Comparison of ENCODE assay signal across 15 cellular contexts in genomic region chr9:78026416-78026815, GRCh38. TPM values are rescaled to one million over a fixed set of nuclear protein-coding genes. Genes with fewer than 3 reads are reported as not detected.
DNase-seq lines count a peak whose midpoint lies in the region; ATAC-seq, FAIRE-seq and TF ChIP-seq lines count a peak whose summit lies in the region.
"Had no signal": no experiment of that assay in that cellular context is flagged by ENCODE, and none has a peak within 500 bp of the region (broad histone marks: within the 10 kb centered on the region; RNA-seq: fewer than 3 reads in every experiment).

No MANE protein-coding gene starts in this region.

- H3K4me2 ChIP-seq in BLaER1 treated with 17β-estradiol and CSF1 and Interleukin-3, amounts not matched to agents 10 nM and 100 nM, result peak overlapping the region in 7 of 11 experiments; percentile 2 to 98 (median 78); a peak in 11 of 22 replicates
- H3K4me2 ChIP-seq in endothelial cell of umbilical vein (ENCODE audit: insufficient read depth, low read length) (peak overlapping the region; percentile 17), osteoblast (ENCODE audit: insufficient read depth, low read length) (peak overlapping the region; percentile 66)

- H3K9ac ChIP-seq in BLaER1 treated with 17β-estradiol and CSF1 and Interleukin-3, amounts not matched to agents 10 nM and 100 nM, result peak overlapping the region in 3 of 11 experiments; percentile 4 to 39 (median 37); a peak in 3 of 22 replicates
- no peak overlapping the region for H3K9ac ChIP-seq in endothelial cell of umbilical vein (replicated peaks; ENCODE audit: extremely low read depth, insufficient read depth, low read length)

- WGBS in right cardiac atrium, result 82% methylated on average over 1 of the region's 1 CpG

- H3K4me3 ChIP-seq in BLaER1 treated with 17β-estradiol and CSF1 and Interleukin-3, amounts not matched to agents 10 nM and 100 nM, result peak overlapping the region in 3 of 10 experiments; percentile 5 to 36 (median 8); a peak in 4 of 20 replicates
- no peak overlapping the region for H3K4me3 ChIP-seq in endothelial cell of umbilical vein (replicated peaks in 1 of 3; ENCODE audit: insufficient read depth in 1 of 3, low read depth in 1 of 3, low read length in 3 of 3)
- peak overlapping the region; percentile 38 for H3K4me3 ChIP-seq in osteoblast (ENCODE audit: insufficient read depth, low read length)
- H3K4me3 ChIP-seq in right cardiac atrium (ENCODE audit: low read length), result no peak overlapping the region
- H3K4me3 ChIP-seq: adrenal gland, SJCRH30 had no signal

- peaks cover 3 to 28% (median 25%) of the 10 kb centered on the region in 11 experiments; a peak in 21 of 22 replicates for H3K27me3 ChIP-seq in BLaER1 treated with 17β-estradiol and CSF1 and Interleukin-3, amounts not matched to agents 10 nM and 100 nM
- H3K27me3 ChIP-seq in endothelial cell of umbilical vein (ENCODE audit: control insufficient read depth in 2 of 2, insufficient read depth in 2 of 2, low read length in 2 of 2) (no peaks in the 10 kb centered on the region), osteoblast (ENCODE audit: insufficient read depth, low read length) (no peaks in the 10 kb centered on the region), right cardiac atrium (ENCODE audit: control insufficient read depth, insufficient read depth) (no peaks in the 10 kb centered on the region)
- H3K27me3 ChIP-seq: adrenal gland, SJCRH30 had no signal

- TF ChIP-seq CTCF in endothelial cell of umbilical vein (IDR thresholded peaks at IDR 0.05; ENCODE audit: extremely low read depth in 1 of 2, insufficient read depth in 1 of 2, low read depth in 1 of 2, low read length in 2 of 2) (no peak), osteoblast (IDR thresholded peaks at IDR 0.05; ENCODE audit: extremely low read depth, low read depth, low read length) (no peak), RWPE1 (conservative IDR thresholded peaks at IDR 0.05; ENCODE audit: low read depth) (no peak)

- CTCF ChIA-PET in endothelial cell of umbilical vein (lab: Charles Lee) (interaction anchor here (0.9 to 7.7 kb wide), 5 partner anchors 9 to 50 kb away, joined by 3 to 81 read pairs (median 4); no protein-coding TSS in a partner anchor), RWPE1 (lab: Yijun Ruan, JAX) (interaction anchor here (0.6 to 2.1 kb wide), 3 partner anchors 9 to 682 kb away, joined by 4 to 7 read pairs (median 4); no protein-coding TSS in a partner anchor)

- no peak for ATAC-seq in right cardiac atrium
- ATAC-seq: left lobe of liver had no signal

- intact Hi-C loops in endothelial cell of umbilical vein (cut with micrococcal nuclease), result no loop called here
- intact Hi-C loops in right cardiac atrium (cut with DNase I), result loop anchor here in 1 of 4 donors (10.0 kb wide), 1 partner anchor 52 kb away; no protein-coding TSS in a partner anchor

- POLR2A ChIA-PET in endothelial cell of umbilical vein (lab: Charles Lee) (no interaction called here), RWPE1 (lab: Yijun Ruan, JAX; ENCODE audit: low non-redundant PET) (interaction anchor here (0.5 kb wide), 1 partner anchor 528 kb away, joined by 4 read pairs; no protein-coding TSS in a partner anchor)

- H3K9me3 ChIP-seq in BLaER1 treated with 17β-estradiol and CSF1 and Interleukin-3, amounts not matched to agents 10 nM and 100 nM (replicated peaks in 1 of 11), result no peaks in the 10 kb centered on the region
- no peaks in the 10 kb centered on the region for H3K9me3 ChIP-seq in endothelial cell of umbilical vein (replicated peaks; ENCODE audit: control insufficient read depth, insufficient read depth, low read length)
- H3K9me3 ChIP-seq in osteoblast (ENCODE audit: low read depth, low read length), result no peaks in the 10 kb centered on the region
- no peaks in the 10 kb centered on the region for H3K9me3 ChIP-seq in right cardiac atrium (ENCODE audit: control insufficient read depth, low read length)
- H3K9me3 ChIP-seq: adrenal gland, SJCRH30 had no signal

- peak; percentile 79 for DNase-seq in MV-4-11 (lab: John Stamatoyannopoulos, UW)
- DNase-seq in endothelial cell of umbilical vein (ENCODE audit: low read depth, low spot score), result peak; percentile 35
- peak; percentile 53 for DNase-seq in osteoblast (ENCODE audit: insufficient read length, low spot score, missing footprints)
- no peak for DNase-seq in RWPE1 (ENCODE audit: low spot score)
- DNase-seq in right cardiac atrium, result no peak
- no peak for DNase-seq in Kasumi-1 (lab: John Stamatoyannopoulos, UW)
- no peak for DNase-seq in G401 (ENCODE audit: low spot score)
- DNase-seq: activated CD8-positive, alpha-beta memory T cell treated with anti-CD3 and anti-CD28 coated beads, Interleukin-2, amount 50 U/mL, for 4 hours; adrenal gland; NCI-H1436 treated with DMSO at 0.1 percent for 48 hours; NCI-H748 treated with DMSO at 0.1 percent for 48 hours; SJCRH30 had no signal

- H3K79me2 ChIP-seq in endothelial cell of umbilical vein (ENCODE audit: control insufficient read depth, insufficient read depth, low read length) (peaks cover 96% of the 10 kb centered on the region), osteoblast (ENCODE audit: insufficient read depth, low read length) (peaks cover 92% of the 10 kb centered on the region)

- no peak for TF ChIP-seq POLR2A in endothelial cell of umbilical vein (IDR thresholded peaks at IDR 0.05; ENCODE audit: low read depth, low read length)

- H2AFZ ChIP-seq in endothelial cell of umbilical vein (ENCODE audit: low read depth, low read length), result no peak overlapping the region
- H2AFZ ChIP-seq in osteoblast (ENCODE audit: low read length), result no peak overlapping the region

- no TSS peak for BruUV-seq in endothelial cell of umbilical vein (replicated peaks; lab: Mats Ljungman, UMichigan)

- peaks cover 0 to 5% (median 0%) of the 10 kb centered on the region in 11 experiments; a peak in 1 of 22 replicates for H3K36me3 ChIP-seq in BLaER1 treated with 17β-estradiol and CSF1 and Interleukin-3, amounts not matched to agents 10 nM and 100 nM
- H3K36me3 ChIP-seq in endothelial cell of umbilical vein (ENCODE audit: control insufficient read depth in 2 of 2, extremely low read depth in 1 of 2, insufficient read depth in 2 of 2, low read length in 2 of 2) (no peaks in the 10 kb centered on the region), osteoblast (ENCODE audit: insufficient read depth, low read length) (no peaks in the 10 kb centered on the region)
- H3K36me3 ChIP-seq: adrenal gland, SJCRH30 had no signal

- peaks cover 9 to 87% (median 40%) of the 10 kb centered on the region in 11 experiments; a peak in 18 of 22 replicates for H4K20me1 ChIP-seq in BLaER1 treated with 17β-estradiol and CSF1 and Interleukin-3, amounts not matched to agents 10 nM and 100 nM
- peaks cover 4% of the 10 kb centered on the region for H4K20me1 ChIP-seq in endothelial cell of umbilical vein (replicated peaks; ENCODE audit: control insufficient read depth, extremely low read depth, insufficient read depth, low read length)
- peaks cover 25% of the 10 kb centered on the region for H4K20me1 ChIP-seq in osteoblast (ENCODE audit: insufficient read depth, low read length)

- peak overlapping the region in 3 of 11 experiments; percentile 10 to 35 (median 11); a peak in 4 of 22 replicates for H3K27ac ChIP-seq in BLaER1 treated with 17β-estradiol and CSF1 and Interleukin-3, amounts not matched to agents 10 nM and 100 nM
- H3K27ac ChIP-seq in endothelial cell of umbilical vein (ENCODE audit: insufficient read depth, low read depth, low read length) (no peak overlapping the region), osteoblast (ENCODE audit: low read depth, low read length) (peak overlapping the region; percentile 51), RWPE1 (no peak overlapping the region), right cardiac atrium (ENCODE audit: low read length) (no peak overlapping the region)
- H3K27ac ChIP-seq: adrenal gland, SJCRH30 had no signal

- dilution Hi-C loops in endothelial cell of umbilical vein (cut with MboI; ENCODE audit: extremely low pct_ligation_motif_present, low sequenced_read_pairs), result no loop called here

- FAIRE-seq in endothelial cell of umbilical vein (lab: Jason Lieb, UNC), result no peak
- FAIRE-seq: GM18507 had no signal

- peaks cover 33 to 74% (median 58%) of the 10 kb centered on the region in 10 experiments for H3K4me1 ChIP-seq in BLaER1 treated with 17β-estradiol and CSF1 and Interleukin-3, amounts not matched to agents 10 nM and 100 nM
- peaks cover 61% of the 10 kb centered on the region for H3K4me1 ChIP-seq in endothelial cell of umbilical vein (ENCODE audit: control insufficient read depth, extremely low read depth, insufficient read depth, low read length)
- H3K4me1 ChIP-seq in osteoblast (ENCODE audit: insufficient read depth, low read length), result peaks cover 52% of the 10 kb centered on the region
- H3K4me1 ChIP-seq in right cardiac atrium (ENCODE audit: control insufficient read depth, insufficient read depth, low read length), result peaks cover 4% of the 10 kb centered on the region
- H3K4me1 ChIP-seq: SJCRH30 had no signal

- in situ Hi-C loops in G401 (cut with HindIII; ENCODE audit: low sequenced_read_pairs), result no loop called here

- H3K9me1 ChIP-seq in endothelial cell of umbilical vein (replicated peaks; ENCODE audit: control insufficient read depth, extremely low read depth, insufficient read depth, low read length), result no peaks in the 10 kb centered on the region

TF ChIP-seq in endothelial cell of umbilical vein, 7 proteins besides CTCF, POLR2A, EP300 and RAD21:
- TF ChIP-seq GATA2 (IDR thresholded peaks at IDR 0.05; ENCODE audit: insufficient read depth, insufficient read length, low read depth, low read length), result no peak
- no peak for TF ChIP-seq POLR2AphosphoS5 (IDR thresholded peaks at IDR 0.05; ENCODE audit: insufficient read depth, low read depth, low read length)

RNA-seq across cellular contexts. Expression of gene GNAQ, which starts 5.2 kb away (rescaled TPM):
- total RNA-seq in endothelial cell of umbilical vein (61.8 and 67.3 TPM in 2 replicates), osteoblast (63.9 and 64.8 TPM in 2 replicates), right cardiac atrium (10 to 100 TPM in 3 of 4 donors, 1 to 10 TPM in 1; 9.0 to 18.1 (median 16.9) TPM)
- polyA plus RNA-seq in endothelial cell of umbilical vein (23.4 and 26.1 TPM in 2 replicates), right cardiac atrium (6.0 TPM)
- polyA plus RNA-seq in endothelial cell of umbilical vein (2011; cell fraction: cytosol; rRNA removed), result 24.7 and 28.5 TPM in 2 replicates
- 44.5 and 53.0 TPM in 2 replicates for polyA plus RNA-seq in endothelial cell of umbilical vein (2011; cell fraction: nucleus; rRNA removed)
- 44.6 and 53.3 TPM in 2 replicates for polyA plus RNA-seq in endothelial cell of umbilical vein (2012)
- 63.0 and 88.3 TPM in 2 replicates for polyA minus RNA-seq in endothelial cell of umbilical vein
- polyA minus RNA-seq in endothelial cell of umbilical vein (2011; cell fraction: cytosol; rRNA and poly(A)+ RNA removed), result 7.8 TPM
- polyA minus RNA-seq in endothelial cell of umbilical vein (2011; cell fraction: nucleus; rRNA and poly(A)+ RNA removed), result 43.5 and 56.2 TPM in 2 replicates
- total RNA-seq in G401 (2014; rRNA removed; shearing (Covaris generic)), result 17.8 and 24.5 TPM in 2 replicates

Comparison
In these comparisons a context has a peak if more than half of its experiments do, and no peak if none do; other contexts are left out.
1. H3K4me2 ChIP-seq: peak in every context shown above with its lines; median percentile 78 in BLaER1 treated with 17β-estradiol and CSF1 and Interleukin-3, amounts not matched to agents 10 nM and 100 nM; 66 in osteoblast; 17 in endothelial cell of umbilical vein.
2. DNase-seq: peak in MV-4-11 (single experiment), endothelial cell of umbilical vein (single experiment) and osteoblast (single experiment); none in RWPE1 (single experiment), right cardiac atrium (0 of 3), Kasumi-1 (0 of 2) and G401 (single experiment).